In the genomic region with DNA sequence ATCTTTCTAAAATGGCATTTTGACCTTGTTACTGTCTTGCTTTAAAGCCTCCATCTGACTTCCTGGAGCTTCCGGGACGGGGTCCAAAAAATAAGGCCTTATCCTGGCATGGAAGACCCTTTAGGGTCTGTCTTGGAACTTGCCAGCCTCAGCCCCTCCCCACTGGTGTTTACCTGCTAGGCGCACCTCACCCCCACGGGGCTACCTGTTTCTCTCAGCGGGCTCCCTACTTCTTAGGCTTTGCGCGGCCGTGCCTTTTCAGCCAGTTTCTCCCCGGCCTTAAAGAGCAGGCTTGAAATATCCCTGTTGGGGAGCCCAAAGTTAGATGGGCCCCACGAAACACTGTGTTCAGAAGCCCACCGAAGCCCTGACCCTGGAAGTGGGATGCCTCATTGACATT, we compare ENCODE assay signal across 1 cellular context.
TF ChIP-seq lines count a peak whose summit lies in the region.

No MANE protein-coding gene starts in this region.

TF ChIP-seq in GM23338, 12 proteins besides CTCF, POLR2A, EP300 and RAD21 (continued from another document):
- TF ChIP-seq, protein P1, sequence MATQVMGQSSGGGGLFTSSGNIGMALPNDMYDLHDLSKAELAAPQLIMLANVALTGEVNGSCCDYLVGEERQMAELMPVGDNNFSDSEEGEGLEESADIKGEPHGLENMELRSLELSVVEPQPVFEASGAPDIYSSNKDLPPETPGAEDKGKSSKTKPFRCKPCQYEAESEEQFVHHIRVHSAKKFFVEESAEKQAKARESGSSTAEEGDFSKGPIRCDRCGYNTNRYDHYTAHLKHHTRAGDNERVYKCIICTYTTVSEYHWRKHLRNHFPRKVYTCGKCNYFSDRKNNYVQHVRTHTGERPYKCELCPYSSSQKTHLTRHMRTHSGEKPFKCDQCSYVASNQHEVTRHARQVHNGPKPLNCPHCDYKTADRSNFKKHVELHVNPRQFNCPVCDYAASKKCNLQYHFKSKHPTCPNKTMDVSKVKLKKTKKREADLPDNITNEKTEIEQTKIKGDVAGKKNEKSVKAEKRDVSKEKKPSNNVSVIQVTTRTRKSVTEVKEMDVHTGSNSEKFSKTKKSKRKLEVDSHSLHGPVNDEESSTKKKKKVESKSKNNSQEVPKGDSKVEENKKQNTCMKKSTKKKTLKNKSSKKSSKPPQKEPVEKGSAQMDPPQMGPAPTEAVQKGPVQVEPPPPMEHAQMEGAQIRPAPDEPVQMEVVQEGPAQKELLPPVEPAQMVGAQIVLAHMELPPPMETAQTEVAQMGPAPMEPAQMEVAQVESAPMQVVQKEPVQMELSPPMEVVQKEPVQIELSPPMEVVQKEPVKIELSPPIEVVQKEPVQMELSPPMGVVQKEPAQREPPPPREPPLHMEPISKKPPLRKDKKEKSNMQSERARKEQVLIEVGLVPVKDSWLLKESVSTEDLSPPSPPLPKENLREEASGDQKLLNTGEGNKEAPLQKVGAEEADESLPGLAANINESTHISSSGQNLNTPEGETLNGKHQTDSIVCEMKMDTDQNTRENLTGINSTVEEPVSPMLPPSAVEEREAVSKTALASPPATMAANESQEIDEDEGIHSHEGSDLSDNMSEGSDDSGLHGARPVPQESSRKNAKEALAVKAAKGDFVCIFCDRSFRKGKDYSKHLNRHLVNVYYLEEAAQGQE (IDR thresholded peaks at IDR 0.05; ENCODE audit: unreplicated experiment): no peak
- no peak for TF ChIP-seq EZH2phosphoT487 (IDR thresholded peaks at IDR 0.05; ENCODE audit: unreplicated experiment)
- TF ChIP-seq, protein P2, sequence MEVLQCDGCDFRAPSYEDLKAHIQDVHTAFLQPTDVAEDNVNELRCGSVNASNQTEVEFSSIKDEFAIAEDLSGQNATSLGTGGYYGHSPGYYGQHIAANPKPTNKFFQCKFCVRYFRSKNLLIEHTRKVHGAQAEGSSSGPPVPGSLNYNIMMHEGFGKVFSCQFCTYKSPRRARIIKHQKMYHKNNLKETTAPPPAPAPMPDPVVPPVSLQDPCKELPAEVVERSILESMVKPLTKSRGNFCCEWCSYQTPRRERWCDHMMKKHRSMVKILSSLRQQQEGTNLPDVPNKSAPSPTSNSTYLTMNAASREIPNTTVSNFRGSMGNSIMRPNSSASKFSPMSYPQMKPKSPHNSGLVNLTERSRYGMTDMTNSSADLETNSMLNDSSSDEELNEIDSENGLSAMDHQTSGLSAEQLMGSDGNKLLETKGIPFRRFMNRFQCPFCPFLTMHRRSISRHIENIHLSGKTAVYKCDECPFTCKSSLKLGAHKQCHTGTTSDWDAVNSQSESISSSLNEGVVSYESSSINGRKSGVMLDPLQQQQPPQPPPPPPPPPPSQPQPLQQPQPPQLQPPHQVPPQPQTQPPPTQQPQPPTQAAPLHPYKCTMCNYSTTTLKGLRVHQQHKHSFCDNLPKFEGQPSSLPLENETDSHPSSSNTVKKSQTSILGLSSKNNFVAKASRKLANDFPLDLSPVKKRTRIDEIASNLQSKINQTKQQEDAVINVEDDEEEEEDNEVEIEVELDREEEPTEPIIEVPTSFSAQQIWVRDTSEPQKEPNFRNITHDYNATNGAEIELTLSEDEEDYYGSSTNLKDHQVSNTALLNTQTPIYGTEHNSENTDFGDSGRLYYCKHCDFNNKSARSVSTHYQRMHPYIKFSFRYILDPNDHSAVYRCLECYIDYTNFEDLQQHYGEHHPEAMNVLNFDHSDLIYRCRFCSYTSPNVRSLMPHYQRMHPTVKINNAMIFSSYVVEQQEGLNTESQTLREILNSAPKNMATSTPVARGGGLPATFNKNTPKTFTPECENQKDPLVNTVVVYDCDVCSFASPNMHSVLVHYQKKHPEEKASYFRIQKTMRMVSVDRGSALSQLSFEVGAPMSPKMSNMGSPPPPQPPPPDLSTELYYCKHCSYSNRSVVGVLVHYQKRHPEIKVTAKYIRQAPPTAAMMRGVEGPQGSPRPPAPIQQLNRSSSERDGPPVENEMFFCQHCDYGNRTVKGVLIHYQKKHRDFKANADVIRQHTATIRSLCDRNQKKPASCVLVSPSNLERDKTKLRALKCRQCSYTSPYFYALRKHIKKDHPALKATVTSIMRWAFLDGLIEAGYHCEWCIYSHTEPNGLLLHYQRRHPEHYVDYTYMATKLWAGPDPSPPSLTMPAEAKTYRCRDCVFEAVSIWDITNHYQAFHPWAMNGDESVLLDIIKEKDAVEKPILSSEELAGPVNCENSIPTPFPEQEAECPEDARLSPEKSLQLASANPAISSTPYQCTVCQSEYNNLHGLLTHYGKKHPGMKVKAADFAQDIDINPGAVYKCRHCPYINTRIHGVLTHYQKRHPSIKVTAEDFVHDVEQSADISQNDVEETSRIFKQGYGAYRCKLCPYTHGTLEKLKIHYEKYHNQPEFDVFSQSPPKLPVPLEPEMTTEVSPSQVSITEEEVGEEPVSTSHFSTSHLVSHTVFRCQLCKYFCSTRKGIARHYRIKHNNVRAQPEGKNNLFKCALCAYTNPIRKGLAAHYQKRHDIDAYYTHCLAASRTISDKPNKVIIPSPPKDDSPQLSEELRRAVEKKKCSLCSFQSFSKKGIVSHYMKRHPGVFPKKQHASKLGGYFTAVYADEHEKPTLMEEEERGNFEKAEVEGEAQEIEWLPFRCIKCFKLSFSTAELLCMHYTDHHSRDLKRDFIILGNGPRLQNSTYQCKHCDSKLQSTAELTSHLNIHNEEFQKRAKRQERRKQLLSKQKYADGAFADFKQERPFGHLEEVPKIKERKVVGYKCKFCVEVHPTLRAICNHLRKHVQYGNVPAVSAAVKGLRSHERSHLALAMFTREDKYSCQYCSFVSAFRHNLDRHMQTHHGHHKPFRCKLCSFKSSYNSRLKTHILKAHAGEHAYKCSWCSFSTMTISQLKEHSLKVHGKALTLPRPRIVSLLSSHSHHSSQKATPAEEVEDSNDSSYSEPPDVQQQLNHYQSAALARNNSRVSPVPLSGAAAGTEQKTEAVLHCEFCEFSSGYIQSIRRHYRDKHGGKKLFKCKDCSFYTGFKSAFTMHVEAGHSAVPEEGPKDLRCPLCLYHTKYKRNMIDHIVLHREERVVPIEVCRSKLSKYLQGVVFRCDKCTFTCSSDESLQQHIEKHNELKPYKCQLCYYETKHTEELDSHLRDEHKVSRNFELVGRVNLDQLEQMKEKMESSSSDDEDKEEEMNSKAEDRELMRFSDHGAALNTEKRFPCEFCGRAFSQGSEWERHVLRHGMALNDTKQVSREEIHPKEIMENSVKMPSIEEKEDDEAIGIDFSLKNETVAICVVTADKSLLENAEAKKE (CRISPR knock-in tag; IDR thresholded peaks at IDR 0.05): no peak
- no peak for TF ChIP-seq EZH2 (IDR thresholded peaks at IDR 0.05; ENCODE audit: low read depth, unreplicated experiment)
- TF ChIP-seq CREB1 (CRISPR knock-in tag; IDR thresholded peaks at IDR 0.05; ENCODE audit: low read depth): no peak
- TF ChIP-seq JUNB (IDR thresholded peaks at IDR 0.05; ENCODE audit: unreplicated experiment): no peak
TF ChIP-seq in GM23338: peak in this region for 0.
